24 cellular contexts compared by ENCODE assay signal in genomic region chr2:71938659-71939587, GRCh38.
DNase-seq lines count a peak whose midpoint lies in the region; ATAC-seq and TF ChIP-seq lines count a peak whose summit lies in the region.
"Had no signal": no experiment of that assay in that cellular context is flagged by ENCODE, and none has a peak within 500 bp of the region (broad histone marks: within the 10 kb centered on the region; RNA-seq: fewer than 3 reads in every experiment).

No MANE protein-coding gene starts in this region.

- H3K4me3 ChIP-seq in H7 (ENCODE audit: insufficient read depth, low read depth, low read length) (no peak overlapping the region), lung (no peak overlapping the region), colonic mucosa (no peak overlapping the region)
- H3K4me3 ChIP-seq: A549, MG63, psoas muscle, smooth muscle cell had no signal

- H3K4me1 ChIP-seq in lung (ENCODE audit: control insufficient read depth in 2 of 2, insufficient read depth in 2 of 2, low read length in 2 of 2) (no peaks in the 10 kb centered on the region), colonic mucosa (no peaks in the 10 kb centered on the region)
- H3K4me1 ChIP-seq: BE2C had no signal

- no peak overlapping the region for H3K4me3 Mint-ChIP-seq in activated CD8-positive, alpha-beta T cell treated with anti-CD3 and anti-CD28 coated beads, Interleukin-2, amount 10 ng/mL, durations not matched to agents 7 days and 5 days
- no peak overlapping the region for H3K4me3 Mint-ChIP-seq in activated CD8-positive, alpha-beta T cell treated with anti-CD3 and anti-CD28 coated beads for 36 hours
- H3K4me3 Mint-ChIP-seq in stimulated activated naive CD8-positive, alpha-beta T cell treated with anti-CD3 and anti-CD28 coated beads, Interleukin-15, amount 100 ng/mL, for 72 hours: no peak overlapping the region
- H3K4me3 Mint-ChIP-seq: activated T-cell treated with anti-CD3 and anti-CD28 coated beads, Interleukin-2, amount 50 U/mL, for 72 hours; T-helper 1 cell treated with Interleukin-12 subunit alpha and Interleukin-12 subunit beta and Interleukin-4 antibody, amounts not matched to agents 30 μg/mL and 1 μg/mL, for 36 hours had no signal

- no peaks in the 10 kb centered on the region for H3K9me3 Mint-ChIP-seq in activated CD8-positive, alpha-beta T cell treated with anti-CD3 and anti-CD28 coated beads, Interleukin-2, amount 10 ng/mL, durations not matched to agents 7 days and 5 days (ENCODE audit: insufficient read depth)
- H3K9me3 Mint-ChIP-seq in activated CD8-positive, alpha-beta T cell treated with anti-CD3 and anti-CD28 coated beads for 36 hours: no peaks in the 10 kb centered on the region
- no peaks in the 10 kb centered on the region for H3K9me3 Mint-ChIP-seq in stimulated activated naive CD8-positive, alpha-beta T cell treated with anti-CD3 and anti-CD28 coated beads, Interleukin-15, amount 100 ng/mL, for 72 hours
- H3K9me3 Mint-ChIP-seq: activated T-cell treated with anti-CD3 and anti-CD28 coated beads, Interleukin-2, amount 50 U/mL, for 72 hours; T-helper 1 cell treated with Interleukin-12 subunit alpha and Interleukin-12 subunit beta and Interleukin-4 antibody, amounts not matched to agents 30 μg/mL and 1 μg/mL, for 36 hours had no signal

- CTCF ChIA-PET in activated CD8-positive, alpha-beta T cell treated with anti-CD3 and anti-CD28 coated beads, Interleukin-2, amount 10 ng/mL, durations not matched to agents 7 days and 5 days (lab: Charles Lee): no interaction called here
- CTCF ChIA-PET in activated CD8-positive, alpha-beta T cell treated with anti-CD3 and anti-CD28 coated beads for 36 hours (lab: Charles Lee): no interaction called here

- TF ChIP-seq CTCF in activated CD8-positive, alpha-beta T cell treated with anti-CD3 and anti-CD28 coated beads for 36 hours (IDR thresholded peaks at IDR 0.05): no peak
- TF ChIP-seq CTCF in lung (IDR thresholded peaks at IDR 0.05; ENCODE audit: control extremely low read depth, extremely low read depth): no peak
- no peak for TF ChIP-seq CTCF in colonic mucosa (IDR thresholded peaks at IDR 0.05)

- H3K27me3 ChIP-seq in H7 (ENCODE audit: control insufficient read depth, insufficient read depth, low read length): no peaks in the 10 kb centered on the region
- H3K27me3 ChIP-seq in lung (ENCODE audit: control insufficient read depth, insufficient read depth): no peaks in the 10 kb centered on the region
- H3K27me3 ChIP-seq in colonic mucosa: no peaks in the 10 kb centered on the region
- H3K27me3 ChIP-seq: BE2C, MG63 had no signal

- H3K27ac ChIP-seq in lung (ENCODE audit: low read depth in 1 of 2, low read length in 1 of 2): no peak overlapping the region
- H3K27ac ChIP-seq in colonic mucosa: no peak overlapping the region
- H3K27ac ChIP-seq: A549, VCaP had no signal

- 90 to 92% methylated on average over 13 of the region's 13 CpGs for WGBS in lung, 2 donors

- no peaks in the 10 kb centered on the region for H3K36me3 ChIP-seq in H7 (replicated peaks; ENCODE audit: control insufficient read depth, insufficient read depth, low read length)
- no peaks in the 10 kb centered on the region for H3K36me3 ChIP-seq in lung (ENCODE audit: control insufficient read depth in 2 of 2, insufficient read depth in 2 of 2, low read length in 2 of 2)
- no peaks in the 10 kb centered on the region for H3K36me3 ChIP-seq in colonic mucosa
- H3K36me3 ChIP-seq: BE2C, MG63 had no signal

- no peak overlapping the region for H3K9ac ChIP-seq in colonic mucosa (ENCODE audit: low read depth in 2 of 2, low read length in 2 of 2)

- no peaks in the 10 kb centered on the region for H3K4me1 Mint-ChIP-seq in activated CD8-positive, alpha-beta T cell treated with anti-CD3 and anti-CD28 coated beads, Interleukin-2, amount 10 ng/mL, durations not matched to agents 7 days and 5 days (ENCODE audit: low read depth)
- no peaks in the 10 kb centered on the region for H3K4me1 Mint-ChIP-seq in activated CD8-positive, alpha-beta T cell treated with anti-CD3 and anti-CD28 coated beads for 36 hours (ENCODE audit: low read depth)
- no peaks in the 10 kb centered on the region for H3K4me1 Mint-ChIP-seq in stimulated activated naive CD8-positive, alpha-beta T cell treated with anti-CD3 and anti-CD28 coated beads, Interleukin-15, amount 100 ng/mL, for 72 hours
- H3K4me1 Mint-ChIP-seq: IgD-negative memory B cell had no signal

- no peak for ATAC-seq in activated CD8-positive, alpha-beta T cell treated with anti-CD3 and anti-CD28 coated beads, Interleukin-2, amount 10 ng/mL, durations not matched to agents 7 days and 5 days
- ATAC-seq in activated CD8-positive, alpha-beta T cell treated with anti-CD3 and anti-CD28 coated beads for 36 hours: no peak
- ATAC-seq in lung (ENCODE audit: insufficient read depth, low FRiP score): no peak
- peak; percentile 29 for ATAC-seq in stimulated activated naive CD8-positive, alpha-beta T cell treated with anti-CD3 and anti-CD28 coated beads, Interleukin-15, amount 100 ng/mL, for 72 hours
- no peak for ATAC-seq in GM21737 (IDR thresholded peaks at IDR 0.05; ENCODE audit: unreplicated experiment)
- ATAC-seq in HG02759 (IDR thresholded peaks at IDR 0.05; ENCODE audit: unreplicated experiment): no peak
- ATAC-seq: A549; activated T-cell treated with anti-CD3 and anti-CD28 coated beads, Interleukin-2, amount 50 U/mL, for 72 hours; PC-3 had no signal

- no peaks in the 10 kb centered on the region for H3K36me3 Mint-ChIP-seq in activated CD8-positive, alpha-beta T cell treated with anti-CD3 and anti-CD28 coated beads, Interleukin-2, amount 10 ng/mL, durations not matched to agents 7 days and 5 days (ENCODE audit: low read depth)
- no peaks in the 10 kb centered on the region for H3K36me3 Mint-ChIP-seq in activated CD8-positive, alpha-beta T cell treated with anti-CD3 and anti-CD28 coated beads for 36 hours (ENCODE audit: low read depth)
- H3K36me3 Mint-ChIP-seq: IgD-negative memory B cell had no signal

- H3K27me3 Mint-ChIP-seq in activated CD8-positive, alpha-beta T cell treated with anti-CD3 and anti-CD28 coated beads, Interleukin-2, amount 10 ng/mL, durations not matched to agents 7 days and 5 days (ENCODE audit: low read depth): no peaks in the 10 kb centered on the region
- peaks cover 1% of the 10 kb centered on the region for H3K27me3 Mint-ChIP-seq in activated CD8-positive, alpha-beta T cell treated with anti-CD3 and anti-CD28 coated beads for 36 hours
- peaks cover 29% of the 10 kb centered on the region for H3K27me3 Mint-ChIP-seq in stimulated activated naive CD8-positive, alpha-beta T cell treated with anti-CD3 and anti-CD28 coated beads, Interleukin-15, amount 100 ng/mL, for 72 hours

- peak; percentile 9 for DNase-seq in activated CD8-positive, alpha-beta T cell treated with anti-CD3 and anti-CD28 coated beads, Interleukin-2, amount 10 ng/mL, durations not matched to agents 7 days and 5 days
- DNase-seq in activated CD8-positive, alpha-beta T cell treated with anti-CD3 and anti-CD28 coated beads for 36 hours: no peak
- DNase-seq in H7 (peak; percentile 8), lung (ENCODE audit: low spot score) (peak; percentile 23), colonic mucosa (no peak)
- DNase-seq in stimulated activated naive CD8-positive, alpha-beta T cell treated with anti-CD3 and anti-CD28 coated beads, Interleukin-15, amount 100 ng/mL, for 72 hours: no peak
- DNase-seq: activated CD4-positive, alpha-beta T cell treated with anti-CD3 and anti-CD28 coated beads, Interleukin-2, amount 50 U/mL, for 48 hours; activated T-cell treated with anti-CD3 and anti-CD28 coated beads, Interleukin-2, amount 50 U/mL, for 72 hours; BE2C; midbrain; NCI-H1694; NCI-H82; PC-3; psoas muscle; SIG-M5; stimulated activated CD4-positive, alpha-beta T cell treated with anti-CD3 and anti-CD28 coated beads, Interleukin-4, amount 100 ng/mL, for 1 hour had no signal

- intact Hi-C loops in activated CD8-positive, alpha-beta T cell treated with anti-CD3 and anti-CD28 coated beads for 36 hours (cut with micrococcal nuclease): no loop called here
- intact Hi-C loops in colonic mucosa (cut with DNase I): no loop called here

- POLR2A ChIA-PET in activated CD8-positive, alpha-beta T cell treated with anti-CD3 and anti-CD28 coated beads, Interleukin-2, amount 10 ng/mL, durations not matched to agents 7 days and 5 days (lab: Charles Lee): no interaction called here
- POLR2A ChIA-PET in activated CD8-positive, alpha-beta T cell treated with anti-CD3 and anti-CD28 coated beads for 36 hours (lab: Charles Lee): no interaction called here

- H3K27ac Mint-ChIP-seq in activated CD8-positive, alpha-beta T cell treated with anti-CD3 and anti-CD28 coated beads, Interleukin-2, amount 10 ng/mL, durations not matched to agents 7 days and 5 days: no peak overlapping the region
- no peak overlapping the region for H3K27ac Mint-ChIP-seq in activated CD8-positive, alpha-beta T cell treated with anti-CD3 and anti-CD28 coated beads for 36 hours
- H3K27ac Mint-ChIP-seq in stimulated activated naive CD8-positive, alpha-beta T cell treated with anti-CD3 and anti-CD28 coated beads, Interleukin-15, amount 100 ng/mL, for 72 hours: peak overlapping the region in 1 of 2 donors; percentile 23
- H3K27ac Mint-ChIP-seq: activated T-cell treated with anti-CD3 and anti-CD28 coated beads, Interleukin-2, amount 50 U/mL, for 72 hours; IgD-negative memory B cell; T-helper 1 cell treated with Interleukin-12 subunit alpha and Interleukin-12 subunit beta and Interleukin-4 antibody, amounts not matched to agents 30 μg/mL and 1 μg/mL, for 36 hours had no signal

- H3K9me3 ChIP-seq in lung (ENCODE audit: control insufficient read depth in 2 of 2, insufficient read depth in 1 of 2, low read length in 1 of 2) (no peaks in the 10 kb centered on the region), colonic mucosa (no peaks in the 10 kb centered on the region)
- H3K9me3 ChIP-seq: A549, BE2C, MG63, psoas muscle had no signal

Comparison
In these comparisons a context has a peak if more than half of its experiments do, and no peak if none do; other contexts are left out.
1. DNase-seq: peak in activated CD8-positive, alpha-beta T cell treated with anti-CD3 and anti-CD28 coated beads, Interleukin-2, amount 10 ng/mL, durations not matched to agents 7 days and 5 days (single experiment), H7 (single experiment) and lung (single experiment); none in activated CD8-positive, alpha-beta T cell treated with anti-CD3 and anti-CD28 coated beads for 36 hours (single experiment), stimulated activated naive CD8-positive, alpha-beta T cell treated with anti-CD3 and anti-CD28 coated beads, Interleukin-15, amount 100 ng/mL, for 72 hours (0 of 2) and colonic mucosa (single experiment).